In genomic region chr11:15649371-15650104, GRCh38 we compare ENCODE assay signal across 8 cellular contexts.
DNase-seq lines count a peak whose midpoint lies in the region; ATAC-seq, FAIRE-seq and TF ChIP-seq lines count a peak whose summit lies in the region.
"Had no signal": no experiment of that assay in that cellular context is flagged by ENCODE, and none has a peak within 500 bp of the region (broad histone marks: within the 10 kb centered on the region; RNA-seq: fewer than 3 reads in every experiment).

No MANE protein-coding gene starts in this region.

- no peak overlapping the region for H2BK20ac ChIP-seq in H1 (ENCODE audit: low read length)

- H3K4me1 Mint-ChIP-seq in stimulated activated naive B cell treated with anti-CD40 and anti-IgM and Interleukin-4, amounts not matched to agents 10 μg/mL and 1 μg/mL and 100 μg/mL, for 72 hours: no peaks in the 10 kb centered on the region

- H2BK5ac ChIP-seq in H1 (ENCODE audit: low read depth, low read length): no peak overlapping the region

- H3K9ac ChIP-seq in H1 (replicated peaks in 1 of 4; ENCODE audit: extremely low read depth in 1 of 4, low read depth in 3 of 4, low read length in 3 of 4): no peak overlapping the region

- no peak overlapping the region; the same call in 1 of the 2 replicates for H2BK12ac ChIP-seq in H1 (ENCODE audit: low read depth, low read length)

- TF ChIP-seq RAD21 in H1 (IDR thresholded peaks at IDR 0.05 in 1 of 2, conservative IDR thresholded peaks at IDR 0.05 in 1 of 2; ENCODE audit: low read depth in 2 of 2, low read length in 2 of 2): no peak

- no peak for DNase-seq in H1 (ENCODE audit: low read depth in 1 of 2, low spot score in 2 of 2)
- no peak for DNase-seq in stimulated activated naive B cell treated with anti-CD40 and anti-IgM and Interleukin-4, amounts not matched to agents 10 μg/mL and 1 μg/mL and 100 μg/mL, for 72 hours
- DNase-seq in HuH-7.5 (ENCODE audit: low spot score): no peak
- no peak for DNase-seq in GM12891 (ENCODE audit: insufficient read length, low spot score)
- no peak for DNase-seq in activated CD8-positive, alpha-beta memory T cell treated with anti-CD3 and anti-CD28 coated beads, Interleukin-2, amount 50 U/mL, for 48 hours

- no peak for TF ChIP-seq CTCF in H1 (IDR thresholded peaks at IDR 0.05; ENCODE audit: control extremely low read depth in 1 of 3, insufficient read depth in 1 of 3, low read depth in 1 of 3, low read length in 3 of 3)

- H3K27me3 Mint-ChIP-seq in stimulated activated naive B cell treated with anti-CD40 and anti-IgM and Interleukin-4, amounts not matched to agents 10 μg/mL and 1 μg/mL and 100 μg/mL, for 72 hours: peaks cover 14 to 19% of the 10 kb centered on the region in 2 donors

- 0 out of 7 replicates have a peak, but pooled peaks cover 0 to 4% (median 0%) of the 10 kb centered on the region in 4 experiments for H3K27me3 ChIP-seq in H1 (replicated peaks in 1 of 4; ENCODE audit: control insufficient read depth in 3 of 4, extremely low read depth in 1 of 4, insufficient read depth in 3 of 4, low read length in 3 of 4)

- no peaks in the 10 kb centered on the region for H3K36me3 ChIP-seq in H1 (ENCODE audit: control insufficient read depth in 2 of 4, insufficient read depth in 4 of 4, low read length in 3 of 4)

- FAIRE-seq in H1 (lab: Jason Lieb, UNC) (no peak), GM12891 (lab: Jason Lieb, UNC) (no peak)

- no peaks in the 10 kb centered on the region; the same call in 1 of the 2 replicates for H3K23me2 ChIP-seq in H1 (ENCODE audit: low read depth, low read length)

- no peak overlapping the region for H2BK120ac ChIP-seq in H1 (replicated peaks; ENCODE audit: low read depth, low read length)

- no peak for TF ChIP-seq EP300 in H1 (IDR thresholded peaks at IDR 0.05; ENCODE audit: borderline replicate concordance in 1 of 2, low read depth in 2 of 2, low read length in 2 of 2)

- peaks cover 3 to 13% (median 4%) of the 10 kb centered on the region in 4 experiments for H3K4me1 ChIP-seq in H1 (replicated peaks in 1 of 4; ENCODE audit: control insufficient read depth in 3 of 4, insufficient read depth in 4 of 4, low read length in 3 of 4)

- H3K23ac ChIP-seq in H1 (ENCODE audit: insufficient read length): no peak overlapping the region

- H3K14ac ChIP-seq in H1 (ENCODE audit: insufficient read length): no peak overlapping the region

- no peak overlapping the region for H3K4me3 Mint-ChIP-seq in stimulated activated naive B cell treated with anti-CD40 and anti-IgM and Interleukin-4, amounts not matched to agents 10 μg/mL and 1 μg/mL and 100 μg/mL, for 72 hours
- H3K4me3 Mint-ChIP-seq: activated T-cell treated with anti-CD3 and anti-CD28 coated beads, Interleukin-2, amount 50 U/mL, for 24 hours had no signal

- TF ChIP-seq POLR2A in H1 (IDR thresholded peaks at IDR 0.05; ENCODE audit: control extremely low read depth in 1 of 2, low read depth in 2 of 2, low read length in 2 of 2): no peak
- TF ChIP-seq POLR2A in GM12891 (IDR thresholded peaks at IDR 0.05; ENCODE audit: low read depth, low read length): no peak

- no peaks in the 10 kb centered on the region for H3K36me3 Mint-ChIP-seq in stimulated activated naive B cell treated with anti-CD40 and anti-IgM and Interleukin-4, amounts not matched to agents 10 μg/mL and 1 μg/mL and 100 μg/mL, for 72 hours

- no peak overlapping the region for H4K5ac ChIP-seq in H1 (ENCODE audit: insufficient read length, low read depth, low read length)

- no peak overlapping the region for H3K18ac ChIP-seq in H1 (ENCODE audit: extremely low read depth, low read length)

- no peak overlapping the region for H3K4me2 ChIP-seq in H1 (ENCODE audit: insufficient read depth in 1 of 2, low read depth in 2 of 2, low read length in 2 of 2)

- POLR2A ChIA-PET in H1 (lab: Charles Lee; ENCODE audit: partially characterized antibody): no interaction called here

- WGBS in H1 (ENCODE audit: extremely low coverage in 1 of 2, insufficient coverage in 1 of 2, insufficient read length in 1 of 2, insufficient replicate concordance in 2 of 2, low coverage in 1 of 2, low lambda C conversion rate in 2 of 2, missing lambda C conversion rate in 1 of 2), 2 experiments: 54% methylated on average over 13 of the region's 14 CpGs; no CpG with 5 or more reads in 1 of the 2 experiments

- no peaks in the 10 kb centered on the region for H3K9me3 ChIP-seq in H1 (ENCODE audit: insufficient read depth in 2 of 2, low read depth in 1 of 2, low read length in 1 of 2)

- H3K79me2 ChIP-seq in H1 (ENCODE audit: control insufficient read depth in 1 of 2, insufficient read depth in 2 of 2, low read length in 2 of 2): no peaks in the 10 kb centered on the region

- no peak overlapping the region for H3K56ac ChIP-seq in H1 (replicated peaks; ENCODE audit: insufficient read length, low read depth, low read length)

- peak overlapping the region; percentile 92 for H2AFZ ChIP-seq in H1 (ENCODE audit: low read length)

- H3K27ac Mint-ChIP-seq in stimulated activated naive B cell treated with anti-CD40 and anti-IgM and Interleukin-4, amounts not matched to agents 10 μg/mL and 1 μg/mL and 100 μg/mL, for 72 hours: no peak overlapping the region
- H3K27ac Mint-ChIP-seq: activated T-cell treated with anti-CD3 and anti-CD28 coated beads, Interleukin-2, amount 50 U/mL, for 24 hours had no signal

- H3K79me1 ChIP-seq in H1 (ENCODE audit: low read depth, low read length): no peaks in the 10 kb centered on the region

- no peak overlapping the region; a peak in 1 of 8 replicates for H3K4me3 ChIP-seq in H1 (ENCODE audit: extremely low read depth in 1 of 4, insufficient read depth in 2 of 4, low read depth in 3 of 4, low read length in 4 of 4)

- 0 out of 2 replicates have a peak overlapping the region, but pooled peaks have one; percentile 88 for H2BK15ac ChIP-seq in H1 (ENCODE audit: low read length)

- no peak overlapping the region for H4K91ac ChIP-seq in H1 (replicated peaks; ENCODE audit: insufficient read length, low read length)

- no peak overlapping the region for H3K27ac ChIP-seq in H1 (ENCODE audit: low read depth, low read length)

- no peak overlapping the region for H2AK5ac ChIP-seq in H1 (ENCODE audit: low read depth, low read length)

- CTCF ChIA-PET in H1 (lab: Charles Lee; ENCODE audit: partially characterized antibody): interaction anchor here (0.7 to 8.7 kb wide), 44 partner anchors 9 to 575 kb away, joined by 3 to 79 read pairs (median 3); no protein-coding TSS in a partner anchor

- peak overlapping the region; percentile 41; the same call in 1 of the 2 replicates for H4K8ac ChIP-seq in H1 (ENCODE audit: extremely low read depth, insufficient read depth, low read length)

- ATAC-seq in GM19455 (IDR thresholded peaks at IDR 0.05; ENCODE audit: unreplicated experiment): peak; percentile 21
- peak; percentile 20 for ATAC-seq in HG03175 (IDR thresholded peaks at IDR 0.05; ENCODE audit: unreplicated experiment)
- ATAC-seq in stimulated activated naive B cell treated with anti-CD40 and anti-IgM and Interleukin-4, amounts not matched to agents 10 μg/mL and 1 μg/mL and 100 μg/mL, for 72 hours (replicated peaks): peak; percentile 4 to 10

- H4K20me1 ChIP-seq in H1 (replicated peaks in 1 of 2; ENCODE audit: control insufficient read depth in 1 of 2, insufficient read depth in 2 of 2, low read length in 2 of 2): no peaks in the 10 kb centered on the region

- H3K9me3 Mint-ChIP-seq in stimulated activated naive B cell treated with anti-CD40 and anti-IgM and Interleukin-4, amounts not matched to agents 10 μg/mL and 1 μg/mL and 100 μg/mL, for 72 hours: no peaks in the 10 kb centered on the region
- H3K9me3 Mint-ChIP-seq: activated T-cell treated with anti-CD3 and anti-CD28 coated beads, Interleukin-2, amount 50 U/mL, for 24 hours had no signal

- no peak overlapping the region for H3K4ac ChIP-seq in H1 (replicated peaks; ENCODE audit: insufficient read length, low read depth, low read length)

TF ChIP-seq in H1, 55 proteins besides CTCF, POLR2A, EP300 and RAD21 (continues in another document):
- TF ChIP-seq SIN3A (conservative IDR thresholded peaks at IDR 0.05 in 1 of 2, IDR thresholded peaks at IDR 0.05 in 1 of 2; ENCODE audit: low read depth in 1 of 2, low read length in 2 of 2) (no peak), SP4 (IDR thresholded peaks at IDR 0.05; ENCODE audit: low read length) (no peak; the same call in 1 of the 2 replicates), BCL11A (IDR thresholded peaks at IDR 0.05; ENCODE audit: low read depth in 2 of 2, low read length in 2 of 2) (no peak), TEAD4 (IDR thresholded peaks at IDR 0.05; ENCODE audit: low read depth, low read length) (no peak), CHD1 (IDR thresholded peaks at IDR 0.05; ENCODE audit: low read depth, low read length) (no peak), SIRT6 (IDR thresholded peaks at IDR 0.05; ENCODE audit: low read length) (no peak), CBX8 (IDR thresholded peaks at IDR 0.05; ENCODE audit: borderline replicate concordance, low read depth, low read length) (no peak), BRCA1 (IDR thresholded peaks at IDR 0.05; ENCODE audit: low read depth, low read length) (no peak), E2F6 (IDR thresholded peaks at IDR 0.05) (no peak)

TF ChIP-seq in GM12891, 5 proteins besides CTCF, POLR2A, EP300 and RAD21:
- no peak for TF ChIP-seq TAF1 (IDR thresholded peaks at IDR 0.05; ENCODE audit: low read depth, low read length)
- TF ChIP-seq POLR2AphosphoS5 (IDR thresholded peaks at IDR 0.05; ENCODE audit: low read depth, low read length): no peak
- TF ChIP-seq PAX5 (IDR thresholded peaks at IDR 0.05; ENCODE audit: insufficient read depth, low read length, severe bottlenecking): no peak
- TF ChIP-seq POU2F2 (IDR thresholded peaks at IDR 0.05; ENCODE audit: low read depth, low read length): no peak
